ENCODE assay signal across 8 cellular contexts in the genomic region with DNA sequence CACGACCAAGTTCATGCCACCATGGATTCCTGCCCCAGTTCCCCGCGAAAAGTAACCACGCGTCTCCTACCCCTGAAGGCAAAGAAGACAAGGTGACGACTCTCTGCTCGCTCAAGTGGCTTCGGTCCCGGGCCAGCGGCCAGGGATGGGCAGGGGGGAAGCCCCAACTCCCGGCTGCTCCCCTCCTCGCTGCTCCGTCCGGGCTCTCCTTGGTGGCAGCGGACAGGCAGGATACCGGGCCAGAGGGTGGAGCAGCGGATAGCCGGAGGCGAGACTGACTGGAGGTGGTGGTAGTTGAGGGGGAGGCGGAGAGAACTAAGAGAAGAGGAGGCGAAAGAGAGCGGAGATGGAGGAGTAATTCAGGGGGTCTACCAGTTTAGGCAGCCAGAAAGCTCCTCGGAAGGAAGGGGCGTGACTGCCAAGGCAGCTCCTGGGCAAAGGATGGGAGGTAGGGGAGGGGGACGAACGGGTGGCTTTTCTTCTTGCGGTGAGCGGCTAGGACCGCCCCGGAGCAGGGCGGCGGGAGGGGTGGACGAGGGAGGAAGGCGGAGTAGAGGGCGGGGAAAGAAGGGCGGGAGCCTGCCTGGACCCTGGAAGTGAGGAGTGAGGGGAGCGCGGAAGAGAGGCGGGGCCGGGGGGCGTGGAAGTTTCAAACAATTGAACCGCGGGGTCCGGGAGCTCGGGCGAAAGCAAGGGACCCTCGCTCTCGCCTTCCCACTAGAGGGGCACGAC. TPM values are rescaled to one million over a fixed set of nuclear protein-coding genes. Genes with fewer than 3 reads are reported as not detected.
A peak's percentile ranks its signal among the peaks of the same experiment; 100 is the strongest.
DNase-seq lines count a peak whose midpoint lies in the region; ATAC-seq and TF ChIP-seq lines count a peak whose summit lies in the region.

A gene with protein sequence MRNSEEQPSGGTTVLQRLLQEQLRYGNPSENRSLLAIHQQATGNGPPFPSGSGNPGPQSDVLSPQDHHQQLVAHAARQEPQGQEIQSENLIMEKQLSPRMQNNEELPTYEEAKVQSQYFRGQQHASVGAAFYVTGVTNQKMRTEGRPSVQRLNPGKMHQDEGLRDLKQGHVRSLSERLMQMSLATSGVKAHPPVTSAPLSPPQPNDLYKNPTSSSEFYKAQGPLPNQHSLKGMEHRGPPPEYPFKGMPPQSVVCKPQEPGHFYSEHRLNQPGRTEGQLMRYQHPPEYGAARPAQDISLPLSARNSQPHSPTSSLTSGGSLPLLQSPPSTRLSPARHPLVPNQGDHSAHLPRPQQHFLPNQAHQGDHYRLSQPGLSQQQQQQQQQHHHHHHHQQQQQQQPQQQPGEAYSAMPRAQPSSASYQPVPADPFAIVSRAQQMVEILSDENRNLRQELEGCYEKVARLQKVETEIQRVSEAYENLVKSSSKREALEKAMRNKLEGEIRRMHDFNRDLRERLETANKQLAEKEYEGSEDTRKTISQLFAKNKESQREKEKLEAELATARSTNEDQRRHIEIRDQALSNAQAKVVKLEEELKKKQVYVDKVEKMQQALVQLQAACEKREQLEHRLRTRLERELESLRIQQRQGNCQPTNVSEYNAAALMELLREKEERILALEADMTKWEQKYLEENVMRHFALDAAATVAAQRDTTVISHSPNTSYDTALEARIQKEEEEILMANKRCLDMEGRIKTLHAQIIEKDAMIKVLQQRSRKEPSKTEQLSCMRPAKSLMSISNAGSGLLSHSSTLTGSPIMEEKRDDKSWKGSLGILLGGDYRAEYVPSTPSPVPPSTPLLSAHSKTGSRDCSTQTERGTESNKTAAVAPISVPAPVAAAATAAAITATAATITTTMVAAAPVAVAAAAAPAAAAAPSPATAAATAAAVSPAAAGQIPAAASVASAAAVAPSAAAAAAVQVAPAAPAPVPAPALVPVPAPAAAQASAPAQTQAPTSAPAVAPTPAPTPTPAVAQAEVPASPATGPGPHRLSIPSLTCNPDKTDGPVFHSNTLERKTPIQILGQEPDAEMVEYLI (minus strand): TSS at position 450 of the 732 bp plus-strand sequence. CDS start 17,705 bp downstream, outside the sequence.

- H3K27ac ChIP-seq in VCaP = peak within 1 kb of the TSS; percentile 20
- H3K27ac ChIP-seq in breast epithelium = peak within 1 kb of the TSS; percentile 79 to 85
- H3K27ac ChIP-seq in skeletal muscle tissue (ENCODE audit: low read depth, low read length) = peak within 1 kb of the TSS; percentile 85

- H3K9me3 ChIP-seq in breast epithelium (no peaks in the 10 kb centered on the region), skeletal muscle tissue (ENCODE audit: control insufficient read depth in 3 of 3, low read length in 3 of 3) (peaks cover 0 to 3% (median 0%) of the 10 kb centered on the region in 3 donors)

- H3K27me3 ChIP-seq in breast epithelium (peaks cover 0 to 63% of the 10 kb centered on the region in 2 donors), skeletal muscle tissue (ENCODE audit: control insufficient read depth in 3 of 3, insufficient read depth in 3 of 3, low read length in 3 of 3) (no peaks in the 10 kb centered on the region)

- H3K4me3 ChIP-seq in GM12864 (ENCODE audit: low read depth, low read length) (peak within 1 kb of the TSS; percentile 66), breast epithelium (peak within 1 kb of the TSS; percentile 63 to 76 (median 64)), skeletal muscle tissue (ENCODE audit: low read length in 3 of 3) (peak within 1 kb of the TSS; percentile 84 to 91 (median 89))

- peak; percentile 60 for ATAC-seq in HG02623 (IDR thresholded peaks at IDR 0.05; ENCODE audit: unreplicated experiment)

- intact Hi-C loops in breast epithelium (cut with DNase I; ENCODE audit: low total_unique reads) = no loop called here

- DNase-seq in GM12864 (ENCODE audit: low read depth) = no peak
- DNase-seq in NCI-H1417 treated with DMSO at 0.1 percent for 48 hours (lab: John Stamatoyannopoulos, UW) = peak; percentile 73
- peak; percentile 68 to 72 for DNase-seq in breast epithelium (ENCODE audit: low spot score in 2 of 2)
- DNase-seq in iPS-NIHi7 (ENCODE audit: extremely low spot score) = peak; percentile 91
- DNase-seq in mesenteric fat pad (ENCODE audit: low spot score) = no peak

- TF ChIP-seq CTCF in GM12864 (IDR thresholded peaks at IDR 0.05; ENCODE audit: low read depth, low read length, missing control alignments) = no peak
- no peak for TF ChIP-seq CTCF in VCaP (conservative IDR thresholded peaks at IDR 0.05)
- TF ChIP-seq CTCF in breast epithelium (IDR thresholded peaks at IDR 0.05) = no peak

- H3K4me1 ChIP-seq in breast epithelium = no peaks in the 10 kb centered on the region
- H3K4me1 ChIP-seq in skeletal muscle tissue (ENCODE audit: control insufficient read depth in 3 of 3, insufficient read depth in 3 of 3, low read length in 3 of 3) = peaks cover 0 to 5% (median 0%) of the 10 kb centered on the region in 3 donors

- TF ChIP-seq POLR2A in breast epithelium (IDR thresholded peaks at IDR 0.05) = no peak

- H3K36me3 ChIP-seq in breast epithelium (no peaks in the 10 kb centered on the region), skeletal muscle tissue (ENCODE audit: control insufficient read depth in 3 of 3, insufficient read depth in 3 of 3, low read length in 3 of 3) (peaks cover 0 to 2% (median 0%) of the 10 kb centered on the region in 3 donors)

- H3K9ac ChIP-seq in skeletal muscle tissue (ENCODE audit: low read depth in 1 of 3, low read length in 3 of 3) = peak within 1 kb of the TSS; percentile 78 to 85 (median 79)

RNA-seq across cellular contexts. Expression of the gene that starts here (rescaled TPM):
- 10 to 100 TPM; 14.1 to 39.2 (median 23.0) TPM for total RNA-seq in breast epithelium
- total RNA-seq in skeletal muscle tissue = 30.8 TPM
- total RNA-seq in mesenteric fat pad = 3.8 TPM

Comparison
In these comparisons a context has a peak if more than half of its experiments do, and no peak if none do; other contexts are left out.
1. DNase-seq: peak in NCI-H1417 treated with DMSO at 0.1 percent for 48 hours (single experiment), breast epithelium (2 of 2) and iPS-NIHi7 (single experiment); none in GM12864 (single experiment) and mesenteric fat pad (single experiment).
2. H3K27ac ChIP-seq: peak in every context shown above with its lines; median percentile 85 in skeletal muscle tissue; 82 in breast epithelium; 20 in VCaP.
3. Peak in every context shown above with its lines, with median percentiles within 50 percentile points of each other: H3K4me3 ChIP-seq.